1 cellular context compared by ENCODE assay signal in the genomic region with DNA sequence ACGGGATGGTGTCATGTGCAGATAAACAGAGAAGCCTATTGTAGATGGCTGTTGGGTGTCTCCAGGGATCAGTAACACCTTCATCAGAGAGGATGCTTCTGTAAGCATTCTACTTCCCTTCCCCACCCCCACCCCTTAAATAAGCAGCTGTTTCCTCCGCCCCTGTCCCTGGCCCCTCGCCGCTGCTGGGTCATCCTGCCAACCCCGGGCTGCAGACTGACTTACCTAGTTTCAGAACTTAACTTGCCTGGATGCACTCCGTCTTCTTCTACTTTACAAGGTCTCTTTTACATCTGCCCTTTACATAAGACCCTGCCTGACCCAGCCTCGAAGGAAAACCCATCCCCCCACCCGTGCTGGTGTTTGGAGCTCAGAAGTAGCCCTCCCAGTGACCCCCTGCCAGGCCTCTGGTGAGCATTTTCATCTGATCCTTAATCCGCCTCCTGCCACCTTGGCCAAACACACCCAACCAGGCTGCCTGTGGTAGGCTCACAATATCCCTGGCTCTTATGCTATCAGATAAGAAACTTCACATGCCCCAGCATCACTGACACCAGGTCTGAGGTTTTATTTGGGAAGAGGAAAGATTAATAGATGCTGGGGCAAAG.
TF ChIP-seq lines count a peak whose summit lies in the region.

No MANE protein-coding gene starts in this region.

TF ChIP-seq in H1, 55 proteins besides CTCF, POLR2A, EP300 and RAD21 (continued from another document):
- TF ChIP-seq, protein P1, sequence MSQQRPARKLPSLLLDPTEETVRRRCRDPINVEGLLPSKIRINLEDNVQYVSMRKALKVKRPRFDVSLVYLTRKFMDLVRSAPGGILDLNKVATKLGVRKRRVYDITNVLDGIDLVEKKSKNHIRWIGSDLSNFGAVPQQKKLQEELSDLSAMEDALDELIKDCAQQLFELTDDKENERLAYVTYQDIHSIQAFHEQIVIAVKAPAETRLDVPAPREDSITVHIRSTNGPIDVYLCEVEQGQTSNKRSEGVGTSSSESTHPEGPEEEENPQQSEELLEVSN (IDR thresholded peaks at IDR 0.05) = no peak
- TF ChIP-seq SRF (IDR thresholded peaks at IDR 0.05; ENCODE audit: low read depth, low read length) = no peak
- no peak for TF ChIP-seq PHF8 (conservative IDR thresholded peaks at IDR 0.05; ENCODE audit: low read depth, low read length)
- TF ChIP-seq CBX5 (IDR thresholded peaks at IDR 0.05; ENCODE audit: low read depth, low read length) = no peak
- TF ChIP-seq TAF1 (IDR thresholded peaks at IDR 0.05; ENCODE audit: low read depth, low read length) = no peak
- TF ChIP-seq CREB1 (IDR thresholded peaks at IDR 0.05) = no peak
- no peak for TF ChIP-seq CHD2 (IDR thresholded peaks at IDR 0.05; ENCODE audit: low read length)
- TF ChIP-seq CEBPB (IDR thresholded peaks at IDR 0.05; ENCODE audit: low read depth, low read length) = no peak
- TF ChIP-seq KDM5A (IDR thresholded peaks at IDR 0.05; ENCODE audit: low read length) = no peak
- TF ChIP-seq, protein P2, sequence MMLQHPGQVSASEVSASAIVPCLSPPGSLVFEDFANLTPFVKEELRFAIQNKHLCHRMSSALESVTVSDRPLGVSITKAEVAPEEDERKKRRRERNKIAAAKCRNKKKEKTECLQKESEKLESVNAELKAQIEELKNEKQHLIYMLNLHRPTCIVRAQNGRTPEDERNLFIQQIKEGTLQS (IDR thresholded peaks at IDR 0.05; ENCODE audit: insufficient read depth, low read depth, low read length) = no peak
- TF ChIP-seq TBP (IDR thresholded peaks at IDR 0.05; ENCODE audit: low read depth, low read length) = no peak
- TF ChIP-seq KDM1A (IDR thresholded peaks at IDR 0.05; ENCODE audit: borderline replicate concordance, low read length) = no peak
- no peak for TF ChIP-seq EGR1 (IDR thresholded peaks at IDR 0.05; ENCODE audit: borderline replicate concordance, low read depth, low read length)
- no peak for TF ChIP-seq BRCA1 (IDR thresholded peaks at IDR 0.05; ENCODE audit: low read depth, low read length)
- TF ChIP-seq RNF2 (IDR thresholded peaks at IDR 0.05; ENCODE audit: borderline replicate concordance, low read depth, low read length, missing control alignments, poor library complexity, severe bottlenecking) = no peak
- TF ChIP-seq, protein P3, sequence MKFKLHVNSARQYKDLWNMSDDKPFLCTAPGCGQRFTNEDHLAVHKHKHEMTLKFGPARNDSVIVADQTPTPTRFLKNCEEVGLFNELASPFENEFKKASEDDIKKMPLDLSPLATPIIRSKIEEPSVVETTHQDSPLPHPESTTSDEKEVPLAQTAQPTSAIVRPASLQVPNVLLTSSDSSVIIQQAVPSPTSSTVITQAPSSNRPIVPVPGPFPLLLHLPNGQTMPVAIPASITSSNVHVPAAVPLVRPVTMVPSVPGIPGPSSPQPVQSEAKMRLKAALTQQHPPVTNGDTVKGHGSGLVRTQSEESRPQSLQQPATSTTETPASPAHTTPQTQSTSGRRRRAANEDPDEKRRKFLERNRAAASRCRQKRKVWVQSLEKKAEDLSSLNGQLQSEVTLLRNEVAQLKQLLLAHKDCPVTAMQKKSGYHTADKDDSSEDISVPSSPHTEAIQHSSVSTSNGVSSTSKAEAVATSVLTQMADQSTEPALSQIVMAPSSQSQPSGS (IDR thresholded peaks at IDR 0.05; ENCODE audit: low read length) = no peak
- TF ChIP-seq YY1 (IDR thresholded peaks at IDR 0.05; ENCODE audit: low read depth, low read length) = no peak
- no peak for TF ChIP-seq ASH2L (IDR thresholded peaks at IDR 0.05; ENCODE audit: low read length)
